8 cellular contexts compared by ENCODE assay signal in the genomic region with DNA sequence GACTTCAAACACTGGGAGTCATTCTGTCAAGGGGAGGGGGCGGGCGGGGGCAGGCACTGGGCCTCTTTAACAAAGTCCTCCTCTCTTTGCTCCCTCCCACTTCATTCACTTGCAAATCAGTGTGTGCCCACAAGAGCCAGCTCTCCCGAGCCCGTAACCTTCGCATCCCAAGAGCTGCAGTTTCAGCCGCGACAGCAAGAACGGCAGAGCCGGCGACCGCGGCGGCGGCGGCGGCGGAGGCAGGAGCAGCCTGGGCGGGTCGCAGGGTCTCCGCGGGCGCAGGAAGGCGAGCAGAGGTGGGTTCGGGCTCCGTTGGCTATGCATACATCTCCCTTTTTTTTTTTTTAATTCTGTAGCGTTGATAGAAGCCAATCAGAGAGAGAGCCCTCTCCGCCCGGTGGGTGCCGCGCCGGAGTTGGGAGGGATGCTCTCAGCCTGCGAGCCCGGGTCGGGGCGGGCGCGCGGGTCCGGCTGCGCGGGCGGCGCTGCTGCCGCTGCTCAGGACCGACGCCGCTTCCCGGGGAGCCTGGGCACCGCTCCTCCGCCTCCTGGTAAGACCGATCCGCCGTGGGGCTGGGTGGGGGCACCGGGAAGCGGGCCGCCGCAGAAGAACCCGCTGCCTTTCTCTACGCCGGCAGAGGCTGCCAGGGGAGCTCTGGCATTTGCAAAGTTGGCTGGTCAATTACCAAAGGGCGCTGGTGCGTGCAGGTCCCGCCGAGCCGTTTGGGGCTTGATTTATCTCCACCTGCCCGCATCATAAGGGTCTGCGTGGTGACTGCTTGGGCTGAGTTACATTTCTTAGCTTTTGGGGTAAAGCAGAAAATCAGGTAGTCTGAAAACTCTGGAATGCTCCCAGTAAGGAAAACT. TPM values are rescaled to one million over a fixed set of nuclear protein-coding genes. Genes with fewer than 3 reads are reported as not detected.
DNase-seq lines count a peak whose midpoint lies in the region; ATAC-seq and TF ChIP-seq lines count a peak whose summit lies in the region.

A gene (plus strand): TSS at position 96 of the 867 bp plus-strand sequence. CDS start 73,788 bp downstream, outside the sequence.

- no peaks in the 10 kb centered on the region for H3K36me3 ChIP-seq in vagina

- H3K36me3 Mint-ChIP-seq in endothelial cell (ENCODE audit: low read depth, unreplicated experiment), result no peaks in the 10 kb centered on the region

- H3K4me1 Mint-ChIP-seq in endothelial cell (ENCODE audit: unreplicated experiment), result peaks cover 12% of the 10 kb centered on the region

- peak within 1 kb of the TSS; percentile 52 for H3K27ac ChIP-seq in vagina

- TF ChIP-seq POLR2A in vagina (IDR thresholded peaks at IDR 0.05), result no peak

- no peak for TF ChIP-seq CTCF in endothelial cell (IDR thresholded peaks at IDR 0.05; ENCODE audit: unreplicated experiment)
- no peak for TF ChIP-seq CTCF in vagina (IDR thresholded peaks at IDR 0.05)

- no peaks in the 10 kb centered on the region for H3K9me3 Mint-ChIP-seq in endothelial cell (ENCODE audit: unreplicated experiment)

- no peak within 1 kb of the TSS for H3K27ac Mint-ChIP-seq in endothelial cell (ENCODE audit: unreplicated experiment)

- no peaks in the 10 kb centered on the region for H3K27me3 ChIP-seq in vagina

- H3K9me3 ChIP-seq in vagina, result no peaks in the 10 kb centered on the region

- ATAC-seq in GM21515 (IDR thresholded peaks at IDR 0.05; ENCODE audit: unreplicated experiment) (no peak), HG03571 (IDR thresholded peaks at IDR 0.05; ENCODE audit: unreplicated experiment) (no peak)

- peak; percentile 1 for DNase-seq in ELR (ENCODE audit: low read depth)
- peak; percentile 97 for DNase-seq in NCI-H69 (lab: John Stamatoyannopoulos, UW)
- peak; percentile 48 for DNase-seq in endothelial cell (ENCODE audit: low spot score)
- DNase-seq in midbrain (lab: John Stamatoyannopoulos, UW), result peak; percentile 49
- DNase-seq in vagina (ENCODE audit: extremely low spot score in 2 of 2), result no peak
- DNase-seq in activated CD4-positive, CD25-positive, alpha-beta regulatory T cell (lab: John Stamatoyannopoulos, UW), result no peak

- intact Hi-C loops in vagina (cut with DNase I), result no loop called here

- H3K4me3 ChIP-seq in vagina, result peak within 1 kb of the TSS; percentile 43 to 49

- no peaks in the 10 kb centered on the region for H3K4me1 ChIP-seq in vagina

- H3K27me3 Mint-ChIP-seq in endothelial cell (ENCODE audit: unreplicated experiment), result peaks cover 13% of the 10 kb centered on the region

- peak within 1 kb of the TSS; percentile 85 for H3K4me3 Mint-ChIP-seq in endothelial cell (ENCODE audit: unreplicated experiment)

RNA-seq across cellular contexts. Expression of the gene that starts here (rescaled TPM):
- total RNA-seq in endothelial cell (ENCODE audit: unreplicated experiment), result 0.15 TPM
- total RNA-seq in vagina, result 5.2 TPM

Comparison
In these comparisons a context has a peak if more than half of its experiments do, and no peak if none do; other contexts are left out.
1. Peak in DNase-seq in endothelial cell; RNA of the gene not detected or under 1 TPM.
2. DNase-seq: peak in ELR (single experiment), NCI-H69 (single experiment) and midbrain (single experiment); none in vagina (0 of 2) and activated CD4-positive, CD25-positive, alpha-beta regulatory T cell (0 of 4).